ENCODE assay signal across 1 cellular context in genomic region chr19:40941481-40942219, GRCh38.
TF ChIP-seq lines count a peak whose summit lies in the region.

No MANE protein-coding gene starts in this region.

TF ChIP-seq in GM23338, 12 proteins besides CTCF, POLR2A, EP300 and RAD21 (continued from another document):
- TF ChIP-seq ZNF462 (CRISPR knock-in tag; IDR thresholded peaks at IDR 0.05) = no peak
- TF ChIP-seq REST (IDR thresholded peaks at IDR 0.05; ENCODE audit: unreplicated experiment) = no peak
- no peak for TF ChIP-seq POLR2AphosphoS5 (IDR thresholded peaks at IDR 0.05; ENCODE audit: low read depth)
- TF ChIP-seq CREB1 (CRISPR knock-in tag; IDR thresholded peaks at IDR 0.05; ENCODE audit: low read depth) = no peak
